In the genomic region with DNA sequence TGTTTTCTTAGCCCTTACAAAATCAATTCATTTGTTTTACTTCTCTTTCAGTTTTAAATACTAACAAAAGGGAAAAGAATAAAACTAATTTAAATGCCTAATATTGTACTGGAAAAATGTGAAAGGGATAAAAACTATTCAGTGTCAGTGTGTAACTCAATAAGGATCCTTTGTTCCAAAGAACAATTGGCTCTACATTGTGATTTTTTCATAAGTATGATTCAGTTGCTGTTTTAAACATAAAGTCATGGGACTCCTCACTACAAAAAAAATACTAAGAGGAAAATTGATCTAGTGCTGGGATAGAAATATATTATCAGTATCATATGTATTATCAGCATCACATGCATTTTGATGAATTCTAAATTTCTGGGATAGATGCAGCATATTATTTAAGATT, we compare ENCODE assay signal across 18 cellular contexts.
A peak's percentile ranks its signal among the peaks of the same experiment; 100 is the strongest.
DNase-seq lines count a peak whose midpoint lies in the region; ATAC-seq lines count a peak whose summit lies in the region.
"Had no signal": no experiment of that assay in that cellular context is flagged by ENCODE, and none has a peak within 500 bp of the region (broad histone marks: within the 10 kb centered on the region; RNA-seq: fewer than 3 reads in every experiment).

No MANE protein-coding gene starts in this region.

- H3K4me3 Mint-ChIP-seq in naive thymus-derived CD8-positive, alpha-beta T cell: no peak overlapping the region

- no peaks in the 10 kb centered on the region for H3K4me1 Mint-ChIP-seq in naive thymus-derived CD8-positive, alpha-beta T cell

- H3K9me3 Mint-ChIP-seq in naive thymus-derived CD8-positive, alpha-beta T cell: peaks cover 0 to 14% (median 1%) of the 10 kb centered on the region in 9 donors

- ATAC-seq in HG03378 (IDR thresholded peaks at IDR 0.05; ENCODE audit: unreplicated experiment): no peak
- no peak for ATAC-seq in naive thymus-derived CD8-positive, alpha-beta T cell
- ATAC-seq: A549 had no signal

- in situ Hi-C loops in SK-MEL-5 (cut with HindIII; ENCODE audit: low pct_unique_long_range_greater_than_20kb, low sequenced_read_pairs): no loop called here

- peak; percentile 14 for DNase-seq in SK-MEL-5 (ENCODE audit: low read depth, low spot score)
- peak; percentile 1 for DNase-seq in fibroblast of peridontal ligament (ENCODE audit: extremely low read depth)
- DNase-seq in midbrain (lab: John Stamatoyannopoulos, UW): peak; percentile 44
- DNase-seq in superior temporal gyrus (ENCODE audit: extremely low spot score): peak; percentile 82
- no peak for DNase-seq in DMS53 (lab: John Stamatoyannopoulos, UW)
- no peak for DNase-seq in naive thymus-derived CD8-positive, alpha-beta T cell
- DNase-seq: BE2C, DMS79, IMR-90, NCI-H1105 treated with DMSO at 0.1 percent for 48 hours, NCI-H1694, NCI-H2081 treated with DMSO at 0.1 percent for 48 hours, NCI-H446 treated with DMSO at 0.1 percent for 48 hours, NCI-H526 treated with DMSO at 0.1 percent for 48 hours, SHP77, SK-N-SH had no signal

- no peaks in the 10 kb centered on the region for H3K27me3 Mint-ChIP-seq in naive thymus-derived CD8-positive, alpha-beta T cell

- no peak overlapping the region for H3K27ac Mint-ChIP-seq in naive thymus-derived CD8-positive, alpha-beta T cell

- H3K36me3 Mint-ChIP-seq in naive thymus-derived CD8-positive, alpha-beta T cell: no peaks in the 10 kb centered on the region

- POLR2A ChIA-PET in naive thymus-derived CD8-positive, alpha-beta T cell (lab: Charles Lee): no interaction called here

Comparison
In these comparisons a context has a peak if more than half of its experiments do, and no peak if none do; other contexts are left out.
1. DNase-seq: peak in SK-MEL-5 (single experiment), fibroblast of peridontal ligament (single experiment), midbrain (single experiment) and superior temporal gyrus (single experiment); none in DMS53 (single experiment) and naive thymus-derived CD8-positive, alpha-beta T cell (0 of 10).